In the genomic region with DNA sequence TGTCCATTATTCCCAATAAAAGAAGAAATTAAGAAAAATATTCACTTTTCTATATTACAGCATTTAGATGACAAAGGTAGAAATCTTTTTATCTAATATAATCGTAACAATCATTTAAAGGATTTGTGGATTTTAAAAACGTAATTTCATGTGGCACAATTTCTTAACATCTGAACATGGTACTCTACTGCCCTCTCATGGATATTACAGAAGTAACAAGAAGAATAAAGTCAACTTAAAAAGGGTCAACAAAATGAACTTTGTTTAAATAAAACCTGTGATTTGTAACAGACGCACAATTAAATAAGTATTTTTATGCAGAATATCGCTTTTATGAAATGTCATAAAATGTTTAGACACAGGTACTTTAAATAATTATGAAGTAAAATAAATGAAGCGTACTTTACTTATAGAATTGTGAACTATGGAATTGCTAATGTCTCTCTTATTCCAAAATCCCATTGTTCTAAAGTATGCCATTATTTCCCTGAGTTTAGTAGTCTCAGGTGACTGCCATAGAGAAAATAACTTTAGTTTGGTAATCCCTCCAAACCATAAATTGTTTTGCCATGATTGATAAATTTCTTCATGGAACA, we compare ENCODE assay signal across 8 cellular contexts.
DNase-seq lines count a peak whose midpoint lies in the region; ATAC-seq, FAIRE-seq and TF ChIP-seq lines count a peak whose summit lies in the region.

No MANE protein-coding gene starts in this region.

- no peaks in the 10 kb centered on the region for H3K9me3 Mint-ChIP-seq in nephron progenitor cell

- TF ChIP-seq CTCF in nephron progenitor cell (IDR thresholded peaks at IDR 0.05): peak; percentile 80

- ATAC-seq in GM18873 (IDR thresholded peaks at IDR 0.05; ENCODE audit: low FRiP score, unreplicated experiment): no peak
- no peak for ATAC-seq in HG03469 (IDR thresholded peaks at IDR 0.05; ENCODE audit: unreplicated experiment)

- DNase-seq in NCI-H1105 treated with DMSO at 0.1 percent for 48 hours (lab: John Stamatoyannopoulos, UW) (peak; percentile 13), NCI-H1105 (lab: John Stamatoyannopoulos, UW) (no peak), NCI-H345 treated with DMSO at 0.1 percent for 48 hours (lab: John Stamatoyannopoulos, UW; ENCODE audit: unreplicated experiment) (peak; percentile 12), nephron progenitor cell (no peak), NCI-H774 (lab: John Stamatoyannopoulos, UW) (no peak)

- H3K27ac Mint-ChIP-seq in nephron progenitor cell: no peak overlapping the region

- no peak overlapping the region for H3K4me3 Mint-ChIP-seq in nephron progenitor cell

- H3K36me3 Mint-ChIP-seq in nephron progenitor cell (ENCODE audit: low read depth): no peaks in the 10 kb centered on the region

- FAIRE-seq in colon (lab: Jason Lieb, UNC): peak; percentile 60

- H3K27me3 Mint-ChIP-seq in nephron progenitor cell (ENCODE audit: low read depth, poor library complexity): no peaks in the 10 kb centered on the region

- H3K4me1 Mint-ChIP-seq in nephron progenitor cell: peaks cover 22% of the 10 kb centered on the region

Comparison
In these comparisons a context has a peak if more than half of its experiments do, and no peak if none do; other contexts are left out.
1. DNase-seq: peak in NCI-H1105 treated with DMSO at 0.1 percent for 48 hours (single experiment) and NCI-H345 treated with DMSO at 0.1 percent for 48 hours (single experiment); none in NCI-H1105 (single experiment), nephron progenitor cell (single experiment) and NCI-H774 (single experiment).